Comparison of ENCODE assay signal across 9 cellular contexts in the genomic region with DNA sequence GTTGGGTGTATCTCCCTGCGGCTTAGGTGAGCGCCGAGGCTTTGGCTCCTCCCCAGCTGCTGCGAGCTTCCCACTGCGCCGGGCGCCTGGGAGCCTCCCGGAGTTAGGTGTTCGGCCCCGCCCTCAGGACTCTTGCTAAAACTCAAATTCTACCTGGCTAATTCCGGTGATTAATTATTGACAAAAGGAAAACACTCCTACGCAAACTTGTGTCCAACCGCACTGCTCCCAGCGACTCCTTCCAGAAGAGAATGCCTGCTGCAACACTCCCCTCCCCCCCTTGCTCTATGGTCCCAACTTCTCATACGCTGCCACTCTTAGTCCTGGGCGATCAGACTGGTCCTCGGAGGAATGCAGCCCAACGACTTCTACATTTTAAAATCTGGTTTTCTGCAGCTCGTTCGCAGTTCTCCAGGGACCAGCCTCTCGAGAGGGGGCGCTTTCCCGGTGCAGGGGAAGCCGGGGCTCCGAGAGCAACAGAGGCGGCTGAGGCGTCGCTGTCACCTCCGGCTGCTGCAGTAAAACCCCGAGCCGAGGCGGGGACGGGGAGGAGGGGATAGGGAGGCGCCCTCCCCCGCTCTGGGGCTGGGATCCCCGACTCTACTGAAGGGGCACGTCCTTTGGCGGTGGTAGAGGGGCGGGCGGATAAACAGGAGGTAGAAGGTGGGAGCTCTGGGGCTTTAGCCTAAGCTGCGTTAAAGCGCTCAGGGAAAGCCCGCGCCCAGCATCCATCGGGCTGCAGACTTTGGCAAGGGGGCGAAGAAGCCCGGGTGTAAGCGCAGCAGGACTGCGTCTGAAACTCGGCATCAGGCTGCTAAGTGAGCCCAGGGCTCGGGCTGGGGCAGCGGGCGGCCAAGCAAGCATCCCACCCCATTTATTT. TPM values are rescaled to one million over a fixed set of nuclear protein-coding genes. Genes with fewer than 3 reads are reported as not detected.
DNase-seq lines count a peak whose midpoint lies in the region; ATAC-seq and TF ChIP-seq lines count a peak whose summit lies in the region.
"Had no signal": no experiment of that assay in that cellular context is flagged by ENCODE, and none has a peak within 500 bp of the region (broad histone marks: within the 10 kb centered on the region; RNA-seq: fewer than 3 reads in every experiment).

A gene with protein sequence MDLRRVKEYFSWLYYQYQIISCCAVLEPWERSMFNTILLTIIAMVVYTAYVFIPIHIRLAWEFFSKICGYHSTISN (minus strand): TSS at position 77 of the 880 bp plus-strand sequence. CDS start 25,194 bp downstream, outside the sequence.

- peak; percentile 73 for ATAC-seq in activated CD4-positive, alpha-beta T cell treated with anti-CD3 and anti-CD28 coated beads for 36 hours

- no peak within 1 kb of the TSS for H3K27ac Mint-ChIP-seq in activated CD4-positive, alpha-beta T cell treated with anti-CD3 and anti-CD28 coated beads for 36 hours

- peak; percentile 82 for DNase-seq in H7
- DNase-seq in NCI-H1105 (lab: John Stamatoyannopoulos, UW) = peak; percentile 76
- DNase-seq in activated CD4-positive, alpha-beta T cell treated with anti-CD3 and anti-CD28 coated beads for 36 hours = peak; percentile 67
- DNase-seq in coronary artery (ENCODE audit: low spot score) = no peak
- peak; percentile 50 to 56 for DNase-seq in stimulated activated CD4-positive, alpha-beta T cell treated with anti-CD3 and anti-CD28 coated beads, Interleukin-4, amount 100 ng/mL, for 4 hours
- no peak for DNase-seq in GF-D8 (lab: John Stamatoyannopoulos, UW)

- peaks cover 10% of the 10 kb centered on the region for H3K4me1 Mint-ChIP-seq in activated CD4-positive, alpha-beta T cell treated with anti-CD3 and anti-CD28 coated beads for 36 hours

- no peak for TF ChIP-seq CTCF in coronary artery (IDR thresholded peaks at IDR 0.05)
- no peak for TF ChIP-seq CTCF in liver (IDR thresholded peaks at IDR 0.05; ENCODE audit: low read depth, low read length, missing input control)

- H3K4me3 Mint-ChIP-seq in activated CD4-positive, alpha-beta T cell treated with anti-CD3 and anti-CD28 coated beads for 36 hours = peak within 1 kb of the TSS; percentile 77

- CTCF ChIA-PET in activated CD4-positive, alpha-beta T cell treated with anti-CD3 and anti-CD28 coated beads for 36 hours (lab: Charles Lee) = interaction anchor here (0.5 to 2.0 kb wide), 9 partner anchors 9 to 366 kb away, joined by 3 to 6 read pairs (median 4); no protein-coding TSS in a partner anchor

- H3K27ac ChIP-seq in coronary artery (no peak within 1 kb of the TSS), liver (ENCODE audit: low read depth in 1 of 2, low read length in 2 of 2) (no peak within 1 kb of the TSS)

- H3K9me3 Mint-ChIP-seq in activated CD4-positive, alpha-beta T cell treated with anti-CD3 and anti-CD28 coated beads for 36 hours (ENCODE audit: low read depth) = no peaks in the 10 kb centered on the region

- H3K27me3 ChIP-seq in H7 (ENCODE audit: control insufficient read depth, insufficient read depth, low read length) (peaks cover 25% of the 10 kb centered on the region), liver (ENCODE audit: control insufficient read depth in 4 of 4, insufficient read depth in 4 of 4, low read length in 3 of 4) (peaks cover 0 to 11% (median 3%) of the 10 kb centered on the region in 4 donors)

- under 1% methylated on average over 53 of the region's 53 CpGs for WGBS in liver

- H3K9me3 ChIP-seq in ES-I3 (ENCODE audit: control insufficient read depth, insufficient read depth, low read length) (no peaks in the 10 kb centered on the region), liver (ENCODE audit: control insufficient read depth in 4 of 4, low read length in 3 of 4) (no peaks in the 10 kb centered on the region)

- TF ChIP-seq RAD21 in liver (IDR thresholded peaks at IDR 0.05) = peak in 1 of 2 donors; percentile 23

- H3K36me3 ChIP-seq in ES-I3 (ENCODE audit: insufficient read depth, low read length) (no peaks in the 10 kb centered on the region), H7 (replicated peaks; ENCODE audit: control insufficient read depth, insufficient read depth, low read length) (no peaks in the 10 kb centered on the region), liver (ENCODE audit: control insufficient read depth in 4 of 4, insufficient read depth in 3 of 4, low read depth in 1 of 4, low read length in 3 of 4) (no peaks in the 10 kb centered on the region)

- H3K4me3 ChIP-seq in H7 (ENCODE audit: insufficient read depth, low read depth, low read length) = peak within 1 kb of the TSS; percentile 53
- peak within 1 kb of the TSS; percentile 69 for H3K4me3 ChIP-seq in coronary artery
- peak within 1 kb of the TSS; percentile 36 to 61 (median 46) for H3K4me3 ChIP-seq in liver (ENCODE audit: low read depth in 1 of 3, low read length in 3 of 3)

- H3K36me3 Mint-ChIP-seq in activated CD4-positive, alpha-beta T cell treated with anti-CD3 and anti-CD28 coated beads for 36 hours (ENCODE audit: low read depth) = no peaks in the 10 kb centered on the region

- H3K27me3 Mint-ChIP-seq in activated CD4-positive, alpha-beta T cell treated with anti-CD3 and anti-CD28 coated beads for 36 hours = peaks cover 29% of the 10 kb centered on the region

- POLR2A ChIA-PET in activated CD4-positive, alpha-beta T cell treated with anti-CD3 and anti-CD28 coated beads for 36 hours (lab: Charles Lee) = no interaction called here

- peak within 1 kb of the TSS; percentile 61 for H3K9ac ChIP-seq in ES-I3 (ENCODE audit: low read depth, low read length)
- no peak within 1 kb of the TSS for H3K9ac ChIP-seq in liver (ENCODE audit: low read depth in 1 of 2, low read length in 2 of 2)

- no peaks in the 10 kb centered on the region; the same call in 1 of the 2 replicates for H3K4me1 ChIP-seq in ES-I3 (ENCODE audit: insufficient read depth, low read length)
- H3K4me1 ChIP-seq in liver (ENCODE audit: control insufficient read depth in 4 of 4, insufficient read depth in 4 of 4, low read length in 3 of 4) = peaks cover 2 to 21% (median 17%) of the 10 kb centered on the region in 4 donors

- intact Hi-C loops in activated CD4-positive, alpha-beta T cell treated with anti-CD3 and anti-CD28 coated beads for 36 hours (cut with DNase I, micrococcal nuclease) = no loop called here

TF ChIP-seq in liver, 16 proteins besides CTCF, POLR2A, EP300 and RAD21:
- peak in 1 of 2 donors; percentile 15 for TF ChIP-seq GABPA (IDR thresholded peaks at IDR 0.05 in 1 of 2, conservative IDR thresholded peaks at IDR 0.05 in 1 of 2)
- no peak for TF ChIP-seq TAF1 (conservative IDR thresholded peaks at IDR 0.05)
- TF ChIP-seq SP1 (IDR thresholded peaks at IDR 0.05) = peak; percentile 7
- TF ChIP-seq HNF4A (conservative IDR thresholded peaks at IDR 0.05) = peak in 1 of 2 donors; percentile 67
- TF ChIP-seq, protein P1, sequence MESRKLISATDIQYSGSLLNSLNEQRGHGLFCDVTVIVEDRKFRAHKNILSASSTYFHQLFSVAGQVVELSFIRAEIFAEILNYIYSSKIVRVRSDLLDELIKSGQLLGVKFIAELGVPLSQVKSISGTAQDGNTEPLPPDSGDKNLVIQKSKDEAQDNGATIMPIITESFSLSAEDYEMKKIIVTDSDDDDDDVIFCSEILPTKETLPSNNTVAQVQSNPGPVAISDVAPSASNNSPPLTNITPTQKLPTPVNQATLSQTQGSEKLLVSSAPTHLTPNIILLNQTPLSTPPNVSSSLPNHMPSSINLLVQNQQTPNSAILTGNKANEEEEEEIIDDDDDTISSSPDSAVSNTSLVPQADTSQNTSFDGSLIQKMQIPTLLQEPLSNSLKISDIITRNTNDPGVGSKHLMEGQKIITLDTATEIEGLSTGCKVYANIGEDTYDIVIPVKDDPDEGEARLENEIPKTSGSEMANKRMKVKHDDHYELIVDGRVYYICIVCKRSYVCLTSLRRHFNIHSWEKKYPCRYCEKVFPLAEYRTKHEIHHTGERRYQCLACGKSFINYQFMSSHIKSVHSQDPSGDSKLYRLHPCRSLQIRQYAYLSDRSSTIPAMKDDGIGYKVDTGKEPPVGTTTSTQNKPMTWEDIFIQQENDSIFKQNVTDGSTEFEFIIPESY (IDR thresholded peaks at IDR 0.05) = peak; percentile 24
- peak; percentile 66 to 93 for TF ChIP-seq EGR1 (IDR thresholded peaks at IDR 0.05; ENCODE audit: low read depth in 2 of 2)
- peak in 1 of 2 donors; percentile 54 for TF ChIP-seq RXRA (IDR thresholded peaks at IDR 0.05)
- no peak for TF ChIP-seq FOXA2 (IDR thresholded peaks at IDR 0.05)
- TF ChIP-seq, protein P2, sequence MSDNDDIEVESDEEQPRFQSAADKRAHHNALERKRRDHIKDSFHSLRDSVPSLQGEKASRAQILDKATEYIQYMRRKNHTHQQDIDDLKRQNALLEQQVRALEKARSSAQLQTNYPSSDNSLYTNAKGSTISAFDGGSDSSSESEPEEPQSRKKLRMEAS (IDR thresholded peaks at IDR 0.05) = no peak
- no peak for TF ChIP-seq HNF4G (IDR thresholded peaks at IDR 0.05)
- TF ChIP-seq, protein P3, sequence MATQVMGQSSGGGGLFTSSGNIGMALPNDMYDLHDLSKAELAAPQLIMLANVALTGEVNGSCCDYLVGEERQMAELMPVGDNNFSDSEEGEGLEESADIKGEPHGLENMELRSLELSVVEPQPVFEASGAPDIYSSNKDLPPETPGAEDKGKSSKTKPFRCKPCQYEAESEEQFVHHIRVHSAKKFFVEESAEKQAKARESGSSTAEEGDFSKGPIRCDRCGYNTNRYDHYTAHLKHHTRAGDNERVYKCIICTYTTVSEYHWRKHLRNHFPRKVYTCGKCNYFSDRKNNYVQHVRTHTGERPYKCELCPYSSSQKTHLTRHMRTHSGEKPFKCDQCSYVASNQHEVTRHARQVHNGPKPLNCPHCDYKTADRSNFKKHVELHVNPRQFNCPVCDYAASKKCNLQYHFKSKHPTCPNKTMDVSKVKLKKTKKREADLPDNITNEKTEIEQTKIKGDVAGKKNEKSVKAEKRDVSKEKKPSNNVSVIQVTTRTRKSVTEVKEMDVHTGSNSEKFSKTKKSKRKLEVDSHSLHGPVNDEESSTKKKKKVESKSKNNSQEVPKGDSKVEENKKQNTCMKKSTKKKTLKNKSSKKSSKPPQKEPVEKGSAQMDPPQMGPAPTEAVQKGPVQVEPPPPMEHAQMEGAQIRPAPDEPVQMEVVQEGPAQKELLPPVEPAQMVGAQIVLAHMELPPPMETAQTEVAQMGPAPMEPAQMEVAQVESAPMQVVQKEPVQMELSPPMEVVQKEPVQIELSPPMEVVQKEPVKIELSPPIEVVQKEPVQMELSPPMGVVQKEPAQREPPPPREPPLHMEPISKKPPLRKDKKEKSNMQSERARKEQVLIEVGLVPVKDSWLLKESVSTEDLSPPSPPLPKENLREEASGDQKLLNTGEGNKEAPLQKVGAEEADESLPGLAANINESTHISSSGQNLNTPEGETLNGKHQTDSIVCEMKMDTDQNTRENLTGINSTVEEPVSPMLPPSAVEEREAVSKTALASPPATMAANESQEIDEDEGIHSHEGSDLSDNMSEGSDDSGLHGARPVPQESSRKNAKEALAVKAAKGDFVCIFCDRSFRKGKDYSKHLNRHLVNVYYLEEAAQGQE (IDR thresholded peaks at IDR 0.05) = no peak
- TF ChIP-seq YY1 (IDR thresholded peaks at IDR 0.05) = peak; percentile 62
TF ChIP-seq in liver: peak in this region for 7.

RNA-seq across cellular contexts. Expression of the gene that starts here (rescaled TPM):
- 0.07 and 0.31 TPM in 2 replicates for total RNA-seq in H7 (2014; rRNA removed; shearing (Covaris generic))
- total RNA-seq in activated CD4-positive, alpha-beta T cell treated with anti-CD3 and anti-CD28 coated beads for 36 hours = not detected
- total RNA-seq in liver = 1 to 10 TPM in 1 of 2 donors, under 1 TPM in 1; under 0.01 to 1.0 TPM
- polyA plus RNA-seq in liver = under 1 TPM; 0.02 to 0.08 TPM
- total RNA-seq: dermis microvascular lymphatic vessel endothelial cell had no signal

Comparison
In these comparisons a context has a peak if more than half of its experiments do, and no peak if none do; other contexts are left out.
1. Peak in DNase-seq and H3K4me3 ChIP-seq in H7; RNA of the gene not detected or under 1 TPM.
2. Peak in DNase-seq and ATAC-seq in activated CD4-positive, alpha-beta T cell treated with anti-CD3 and anti-CD28 coated beads for 36 hours; RNA of the gene not detected or under 1 TPM.
3. DNase-seq: peak in NCI-H1105 (single experiment) and stimulated activated CD4-positive, alpha-beta T cell treated with anti-CD3 and anti-CD28 coated beads, Interleukin-4, amount 100 ng/mL, for 4 hours (2 of 2); none in coronary artery (single experiment) and GF-D8 (single experiment).
4. Peak in every context shown above with its lines, with median percentiles within 50 percentile points of each other: H3K4me3 ChIP-seq.